9 cellular contexts compared by ENCODE assay signal in the genomic region with DNA sequence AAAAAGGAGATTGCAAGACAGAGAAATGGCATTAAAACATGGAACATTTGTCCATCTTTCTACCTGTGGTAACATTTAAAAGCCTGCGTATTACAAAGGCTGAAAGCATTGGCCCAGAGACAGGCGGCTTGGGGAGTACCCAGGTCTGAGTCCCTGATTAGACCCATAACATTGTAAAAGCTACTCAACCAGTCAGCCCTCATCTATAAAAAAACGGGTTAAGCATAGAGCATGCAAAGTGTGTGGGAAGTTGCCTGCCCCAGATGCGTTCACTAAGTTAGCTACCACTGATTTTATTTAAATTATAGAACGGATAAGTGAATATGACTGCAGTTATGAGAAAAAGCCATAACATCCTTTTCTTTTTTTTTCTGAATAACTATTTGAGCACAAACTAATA.
"Had no signal": no experiment of that assay in that cellular context is flagged by ENCODE, and none has a peak within 500 bp of the region (broad histone marks: within the 10 kb centered on the region; RNA-seq: fewer than 3 reads in every experiment).

No MANE protein-coding gene starts in this region.

- H3K27ac ChIP-seq: GM23248, HL-60 had no signal

- H3K4me1 ChIP-seq: HAP-1 had no signal

- ATAC-seq: HCT116, HepG2 had no signal

- H3K9me3 ChIP-seq: HAP-1 had no signal

- DNase-seq: GOT3, H7, HFFc6, KBM-7 had no signal

- H2AFZ ChIP-seq: GM23248 had no signal

- H3K9ac ChIP-seq: GM23248 had no signal

- H3K4me3 ChIP-seq: GM23248, HAP-1 had no signal

- H3K36me3 ChIP-seq: HAP-1 had no signal
